8 cellular contexts compared by ENCODE assay signal in the genomic region with DNA sequence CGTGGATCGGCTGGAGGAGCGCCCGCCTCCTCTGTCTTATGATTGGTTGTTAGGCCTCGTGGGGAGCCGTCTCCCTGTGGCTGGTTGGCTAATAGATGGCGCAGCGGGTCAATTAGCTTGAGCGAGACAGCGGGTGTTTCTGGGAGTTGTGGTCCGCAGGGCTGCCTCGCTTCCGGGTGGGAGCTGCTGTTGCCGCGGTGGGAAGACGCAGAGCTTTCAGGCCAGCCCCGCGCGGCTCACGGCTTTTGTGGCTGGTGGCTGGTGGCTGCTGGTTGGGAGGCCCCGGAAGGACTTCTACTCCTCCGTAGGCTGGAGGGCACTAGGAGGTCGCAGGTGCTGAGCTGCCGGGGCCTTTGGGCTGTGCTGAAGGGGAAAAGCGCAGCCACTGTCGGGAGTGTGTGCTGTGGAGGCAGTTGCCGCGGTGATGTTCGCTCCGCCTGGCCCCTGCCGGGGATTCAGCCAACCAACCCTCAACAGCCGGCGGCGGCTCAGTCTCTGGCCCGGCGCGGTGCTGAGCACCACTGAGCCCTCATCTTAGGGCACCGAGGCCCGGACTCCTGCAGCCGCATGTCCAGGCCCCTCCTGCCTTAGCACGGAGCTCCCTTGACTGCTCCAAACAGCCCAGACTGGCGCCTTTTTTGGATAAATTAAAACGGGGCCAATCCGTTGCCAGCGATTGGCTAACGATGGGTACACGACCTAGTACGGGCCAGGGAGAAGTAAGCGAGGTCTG. TPM values are rescaled to one million over a fixed set of nuclear protein-coding genes. Genes with fewer than 3 reads are reported as not detected.
DNase-seq lines count a peak whose midpoint lies in the region; ATAC-seq and TF ChIP-seq lines count a peak whose summit lies in the region.

No MANE protein-coding gene starts in this region.

- no peak for TF ChIP-seq CTCF in PC-3 (conservative IDR thresholded peaks at IDR 0.05; ENCODE audit: low read depth, low read length)

- H3K36me3 ChIP-seq in PC-3 (ENCODE audit: low read depth, low read length) (no peaks in the 10 kb centered on the region), muscle layer of colon (ENCODE audit: insufficient read depth, low read length) (no peaks in the 10 kb centered on the region)

- H3K9me2 ChIP-seq in PC-3 (replicated peaks; ENCODE audit: low read length), result no peaks in the 10 kb centered on the region

- H3K4me1 ChIP-seq in PC-3 (ENCODE audit: insufficient read depth, low read length), result peaks cover 13% of the 10 kb centered on the region
- peaks cover 26% of the 10 kb centered on the region for H3K4me1 ChIP-seq in muscle layer of colon (ENCODE audit: insufficient read depth, low read length)

- H3K4me2 ChIP-seq in PC-3 (ENCODE audit: low read length), result peak overlapping the region; percentile 99

- no peaks in the 10 kb centered on the region for H4K20me1 ChIP-seq in PC-3 (ENCODE audit: low read length)

- intact Hi-C loops in PC-3 (cut with micrococcal nuclease), result loop anchor here (1.0 to 2.0 kb wide), 3 partner anchors 16 to 28 kb away; a partner anchor contains a TSS

- peak overlapping the region; percentile 83 for H2AFZ ChIP-seq in PC-3 (ENCODE audit: low read length)

- no peak for TF ChIP-seq EP300 in Ishikawa (IDR thresholded peaks at IDR 0.05; ENCODE audit: borderline replicate concordance)

- no peaks in the 10 kb centered on the region for H3K27me3 ChIP-seq in PC-3 (ENCODE audit: low read length)
- H3K27me3 ChIP-seq in muscle layer of colon (ENCODE audit: control insufficient read depth in 1 of 2, insufficient read depth in 2 of 2, low read length in 2 of 2), result no peaks in the 10 kb centered on the region

- peaks cover 15% of the 10 kb centered on the region for H3K79me2 ChIP-seq in PC-3 (ENCODE audit: low read length)

- H3K9me3 ChIP-seq in PC-3 (ENCODE audit: low read length) (no peaks in the 10 kb centered on the region), muscle layer of colon (ENCODE audit: low read length) (no peaks in the 10 kb centered on the region)

- CTCF ChIA-PET in PC-3 (lab: Charles Lee), result interaction anchor here (0.6 to 1.4 kb wide), 2 partner anchors 25 to 703 kb away, joined by 3 to 5 read pairs; a partner anchor contains a TSS

- BruUV-seq in PC-3 (replicated peaks; lab: Mats Ljungman, UMichigan), result TSS peak; percentile 87

- POLR2A ChIA-PET in PC-3 (lab: Charles Lee; ENCODE audit: unreplicated experiment), result interaction anchor here (0.6 to 0.7 kb wide), 2 partner anchors 25 to 26 kb away, joined by 4 to 5 read pairs; a partner anchor contains a TSS

- H3K4me3 ChIP-seq in PC-3 (ENCODE audit: low read length) (peak overlapping the region; percentile 92), muscle layer of colon (ENCODE audit: low read depth in 1 of 2, low read length in 2 of 2) (peak overlapping the region; percentile 85 to 93)

- peak; percentile 97 for DNase-seq in DMS53 (lab: John Stamatoyannopoulos, UW)
- peak; percentile 90 for DNase-seq in PC-3
- DNase-seq in activated T-cell treated with anti-CD3 and anti-CD28 coated beads, Interleukin-2, amount 50 U/mL, for 48 hours, result peak; percentile 92 to 93
- DNase-seq in stimulated activated CD8-positive, alpha-beta memory T cell treated with anti-CD3 and anti-CD28 coated beads, Interleukin-7, amount 100 ng/mL, for 1 hour (ENCODE audit: low read depth in 2 of 2), result peak; percentile 82 to 89

- no peak for TF ChIP-seq RAD21 in Ishikawa (IDR thresholded peaks at IDR 0.05; ENCODE audit: low read depth)

- peak overlapping the region; percentile 78 for H3K27ac ChIP-seq in PC-3 (ENCODE audit: low read length)
- peak overlapping the region; percentile 91 for H3K27ac ChIP-seq in muscle layer of colon (ENCODE audit: low read depth, low read length)

- H3K9ac ChIP-seq in PC-3 (ENCODE audit: low read length), result peak overlapping the region; percentile 97
- H3K9ac ChIP-seq in muscle layer of colon (ENCODE audit: low read length), result no peak overlapping the region

- ATAC-seq in GM21619 (IDR thresholded peaks at IDR 0.05; ENCODE audit: unreplicated experiment) (peak; percentile 86), PC-3 (peak; percentile 87), esophagus mucosa (peak; percentile 93)

- no peaks in the 10 kb centered on the region for H3F3A ChIP-seq in PC-3 (ENCODE audit: low read length, unreplicated experiment)

TF ChIP-seq in Ishikawa, 13 proteins besides CTCF, POLR2A, EP300 and RAD21:
- TF ChIP-seq YY1 (IDR thresholded peaks at IDR 0.05; ENCODE audit: low read depth) (no peak), TEAD4 (IDR thresholded peaks at IDR 0.05) (no peak), FOXM1 (IDR thresholded peaks at IDR 0.05; ENCODE audit: borderline replicate concordance, low read depth) (no peak), ZBTB7A (IDR thresholded peaks at IDR 0.05; ENCODE audit: low read depth) (peak; percentile 46; the same call in 1 of the 2 replicates), CEBPB (IDR thresholded peaks at IDR 0.05) (no peak; the same call in 1 of the 2 replicates), TCF12 (IDR thresholded peaks at IDR 0.05; ENCODE audit: low read depth) (0 out of 2 replicates have a peak, but pooled peaks have one; percentile 24), TAF1 (IDR thresholded peaks at IDR 0.05; ENCODE audit: low read depth) (peak; percentile 62; the same call in 1 of the 2 replicates), NFIC (IDR thresholded peaks at IDR 0.05) (no peak), CREB1 (IDR thresholded peaks at IDR 0.05; ENCODE audit: low read depth) (0 out of 2 replicates have a peak, but pooled peaks have one; percentile 29), EGR1 (IDR thresholded peaks at IDR 0.05) (no peak)
- TF ChIP-seq, protein P1, sequence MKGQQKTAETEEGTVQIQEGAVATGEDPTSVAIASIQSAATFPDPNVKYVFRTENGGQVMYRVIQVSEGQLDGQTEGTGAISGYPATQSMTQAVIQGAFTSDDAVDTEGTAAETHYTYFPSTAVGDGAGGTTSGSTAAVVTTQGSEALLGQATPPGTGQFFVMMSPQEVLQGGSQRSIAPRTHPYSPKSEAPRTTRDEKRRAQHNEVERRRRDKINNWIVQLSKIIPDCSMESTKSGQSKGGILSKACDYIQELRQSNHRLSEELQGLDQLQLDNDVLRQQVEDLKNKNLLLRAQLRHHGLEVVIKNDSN (IDR thresholded peaks at IDR 0.05), result peak; percentile 42; the same call in 1 of the 2 replicates
- TF ChIP-seq, protein P2, sequence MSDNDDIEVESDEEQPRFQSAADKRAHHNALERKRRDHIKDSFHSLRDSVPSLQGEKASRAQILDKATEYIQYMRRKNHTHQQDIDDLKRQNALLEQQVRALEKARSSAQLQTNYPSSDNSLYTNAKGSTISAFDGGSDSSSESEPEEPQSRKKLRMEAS (IDR thresholded peaks at IDR 0.05), result no peak
- TF ChIP-seq, protein P3, sequence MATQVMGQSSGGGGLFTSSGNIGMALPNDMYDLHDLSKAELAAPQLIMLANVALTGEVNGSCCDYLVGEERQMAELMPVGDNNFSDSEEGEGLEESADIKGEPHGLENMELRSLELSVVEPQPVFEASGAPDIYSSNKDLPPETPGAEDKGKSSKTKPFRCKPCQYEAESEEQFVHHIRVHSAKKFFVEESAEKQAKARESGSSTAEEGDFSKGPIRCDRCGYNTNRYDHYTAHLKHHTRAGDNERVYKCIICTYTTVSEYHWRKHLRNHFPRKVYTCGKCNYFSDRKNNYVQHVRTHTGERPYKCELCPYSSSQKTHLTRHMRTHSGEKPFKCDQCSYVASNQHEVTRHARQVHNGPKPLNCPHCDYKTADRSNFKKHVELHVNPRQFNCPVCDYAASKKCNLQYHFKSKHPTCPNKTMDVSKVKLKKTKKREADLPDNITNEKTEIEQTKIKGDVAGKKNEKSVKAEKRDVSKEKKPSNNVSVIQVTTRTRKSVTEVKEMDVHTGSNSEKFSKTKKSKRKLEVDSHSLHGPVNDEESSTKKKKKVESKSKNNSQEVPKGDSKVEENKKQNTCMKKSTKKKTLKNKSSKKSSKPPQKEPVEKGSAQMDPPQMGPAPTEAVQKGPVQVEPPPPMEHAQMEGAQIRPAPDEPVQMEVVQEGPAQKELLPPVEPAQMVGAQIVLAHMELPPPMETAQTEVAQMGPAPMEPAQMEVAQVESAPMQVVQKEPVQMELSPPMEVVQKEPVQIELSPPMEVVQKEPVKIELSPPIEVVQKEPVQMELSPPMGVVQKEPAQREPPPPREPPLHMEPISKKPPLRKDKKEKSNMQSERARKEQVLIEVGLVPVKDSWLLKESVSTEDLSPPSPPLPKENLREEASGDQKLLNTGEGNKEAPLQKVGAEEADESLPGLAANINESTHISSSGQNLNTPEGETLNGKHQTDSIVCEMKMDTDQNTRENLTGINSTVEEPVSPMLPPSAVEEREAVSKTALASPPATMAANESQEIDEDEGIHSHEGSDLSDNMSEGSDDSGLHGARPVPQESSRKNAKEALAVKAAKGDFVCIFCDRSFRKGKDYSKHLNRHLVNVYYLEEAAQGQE (IDR thresholded peaks at IDR 0.05; ENCODE audit: low read depth), result no peak
TF ChIP-seq in Ishikawa: peak in this region for 5.

RNA-seq across cellular contexts. Expression of a gene that starts 0.7 kb away (rescaled TPM):
- total RNA-seq in PC-3 (2014; rRNA removed) (0.29 TPM in 1 of 2 replicates, not detected in the other), esophagus mucosa (3.3 TPM)

RNA-seq across cellular contexts. Expression of a gene that starts 24.9 kb away (rescaled TPM):
- total RNA-seq in PC-3 (2014; rRNA removed), result 98.1 and 107 TPM in 2 replicates
- 109 TPM for total RNA-seq in esophagus mucosa

Comparison
In these comparisons a context has a peak if more than half of its experiments do, and no peak if none do; other contexts are left out.
1. Peak in every context shown above with its lines: DNase-seq, ATAC-seq, H3K4me3 ChIP-seq and H3K27ac ChIP-seq.